In genomic region chr6:57362340-57362739, GRCh38 we compare ENCODE assay signal across 8 cellular contexts. TPM values are rescaled to one million over a fixed set of nuclear protein-coding genes. Genes with fewer than 3 reads are reported as not detected.
A peak's percentile ranks its signal among the peaks of the same experiment; 100 is the strongest.
DNase-seq lines count a peak whose midpoint lies in the region; TF ChIP-seq lines count a peak whose summit lies in the region.
"Not testable (repeated sequence)": the region's sequence is repeated elsewhere in the genome, so short reads cannot be mapped to it uniquely, and the experiment has no call there.

No MANE protein-coding gene starts in this region.

- not testable (repeated sequence) for H3K9ac ChIP-seq in SK-N-SH

- not testable (repeated sequence) for H3K4me3 ChIP-seq in AG09309 (ENCODE audit: control insufficient read depth, low read depth, low read length); SK-N-SH (ENCODE audit: low read depth in 2 of 2, low read length in 1 of 2); astrocyte of the spinal cord (ENCODE audit: low read depth, low read length); fibroblast of pulmonary artery (replicated peaks; ENCODE audit: low read depth, low read length)

- TF ChIP-seq CTCF in AG09309 (IDR thresholded peaks at IDR 0.05; ENCODE audit: control insufficient read depth, insufficient read depth, low read depth, low read length, missing control alignments); SK-N-SH (IDR thresholded peaks at IDR 0.05); astrocyte of the spinal cord (IDR thresholded peaks at IDR 0.05; ENCODE audit: low read depth, low read length); fibroblast of pulmonary artery (IDR thresholded peaks at IDR 0.05; ENCODE audit: low read length, missing control alignments): not testable (repeated sequence)

- H3K79me2 ChIP-seq in SK-N-SH (ENCODE audit: insufficient read depth), result peaks cover 37% of the 10 kb centered on the region

- in situ Hi-C loops in KBM-7 (cut with MboI; ENCODE audit: low pct_unique_long_range_greater_than_20kb, low sequenced_read_pairs); astrocyte of the spinal cord (cut with HindIII; ENCODE audit: low sequenced_read_pairs): not testable (repeated sequence)

- TF ChIP-seq EP300 in SK-N-SH (IDR thresholded peaks at IDR 0.05; ENCODE audit: borderline replicate concordance in 1 of 2, low read depth in 1 of 2, low read length in 1 of 2), result peak in 1 of 2 experiments; percentile 38; a peak in 1 of 4 replicates

- not testable (repeated sequence) for TF ChIP-seq RAD21 in SK-N-SH (IDR thresholded peaks at IDR 0.05; ENCODE audit: low read length)

- H3K9me2 ChIP-seq in SK-N-SH, result not testable (repeated sequence)

- CTCF ChIA-PET in SK-N-SH (lab: Yijun Ruan, JAX), result not testable (repeated sequence)

- H3K9me3 ChIP-seq in SK-N-SH, result not testable (repeated sequence)

- POLR2A ChIA-PET in SK-N-SH (lab: Yijun Ruan, JAX), result not testable (repeated sequence)

- peak overlapping the region; percentile 62; the same call in 1 of the 2 replicates for H3K4me2 ChIP-seq in SK-N-SH

- H4K20me1 ChIP-seq in SK-N-SH (ENCODE audit: insufficient read depth), result not testable (repeated sequence)

- H3K27me3 ChIP-seq in SK-N-SH (ENCODE audit: insufficient read depth), result not testable (repeated sequence)

- 40% methylated on average over 2 of the region's 2 CpGs for WGBS in SK-N-SH (ENCODE audit: low lambda C conversion rate)

- H3K4me1 ChIP-seq in SK-N-SH (ENCODE audit: control insufficient read depth in 1 of 2, insufficient read depth in 2 of 2, low read depth in 1 of 2, low read length in 1 of 2), result not testable (repeated sequence)

- peaks cover 18% of the 10 kb centered on the region for H3F3A ChIP-seq in SK-N-SH (replicated peaks; ENCODE audit: insufficient read depth)

- H3K27ac ChIP-seq in SK-N-SH (ENCODE audit: low read depth in 2 of 2, low read length in 1 of 2), result peak overlapping the region in 1 of 2 experiments; percentile 47; a peak in 2 of 4 replicates

- not testable (repeated sequence) for H3K36me3 ChIP-seq in SK-N-SH (replicated peaks in 1 of 2; ENCODE audit: control insufficient read depth in 1 of 2, insufficient read depth in 2 of 2, low read length in 1 of 2)

- DNase-seq in AG09309 (ENCODE audit: low read depth) (peak; percentile 8), ELR (ENCODE audit: low read depth) (peak; percentile 9), KBM-7 (peak; percentile 1), astrocyte of the spinal cord (ENCODE audit: low read depth, low spot score) (peak; percentile 17), dedifferentiated amniotic fluid mesenchymal stem cell (ENCODE audit: extremely low spot score) (peak; percentile 48), fibroblast of pulmonary artery (ENCODE audit: low read depth) (peak; percentile 63), stromal cell of bone marrow (ENCODE audit: low read depth) (peak; percentile 26)
- not testable (repeated sequence) for DNase-seq in SK-N-SH

- not testable (repeated sequence) for H2AFZ ChIP-seq in SK-N-SH (ENCODE audit: low read depth)

TF ChIP-seq in SK-N-SH, 30 proteins besides CTCF, POLR2A, EP300 and RAD21:
- TF ChIP-seq, protein P1, sequence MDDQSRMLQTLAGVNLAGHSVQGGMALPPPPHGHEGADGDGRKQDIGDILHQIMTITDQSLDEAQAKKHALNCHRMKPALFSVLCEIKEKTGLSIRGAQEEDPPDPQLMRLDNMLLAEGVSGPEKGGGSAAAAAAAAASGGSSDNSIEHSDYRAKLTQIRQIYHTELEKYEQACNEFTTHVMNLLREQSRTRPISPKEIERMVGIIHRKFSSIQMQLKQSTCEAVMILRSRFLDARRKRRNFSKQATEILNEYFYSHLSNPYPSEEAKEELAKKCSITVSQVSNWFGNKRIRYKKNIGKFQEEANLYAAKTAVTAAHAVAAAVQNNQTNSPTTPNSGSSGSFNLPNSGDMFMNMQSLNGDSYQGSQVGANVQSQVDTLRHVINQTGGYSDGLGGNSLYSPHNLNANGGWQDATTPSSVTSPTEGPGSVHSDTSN (IDR thresholded peaks at IDR 0.05), result peak; percentile 33; the same call in 1 of the 2 replicates
- TF ChIP-seq JUND (IDR thresholded peaks at IDR 0.05), result peak; percentile 60
- TF ChIP-seq NFIC (IDR thresholded peaks at IDR 0.05; ENCODE audit: borderline replicate concordance), result peak; percentile 55
- TF ChIP-seq TEAD4 (IDR thresholded peaks at IDR 0.05; ENCODE audit: borderline replicate concordance, insufficient read depth), result peak; percentile 30; the same call in 1 of the 2 replicates
- TF ChIP-seq TCF12 (IDR thresholded peaks at IDR 0.05), result peak; percentile 64
- 0 out of 2 replicates have a peak, but pooled peaks have one; percentile 28 for TF ChIP-seq YY1 (IDR thresholded peaks at IDR 0.05; ENCODE audit: low read depth)
- peak; percentile 36; the same call in 1 of the 2 replicates for TF ChIP-seq FOSL2 (IDR thresholded peaks at IDR 0.05; ENCODE audit: borderline replicate concordance, low read depth)

RNA-seq across cellular contexts. Expression of gene PRIM2, which starts 44.9 kb away (rescaled TPM):
- polyA plus RNA-seq in SK-N-SH (2012; rRNA removed), result 14.1 and 19.9 TPM in 2 replicates
- 23.8 and 27.2 TPM in 2 replicates for polyA plus RNA-seq in SK-N-SH (2012; cell fraction: cytosol; rRNA removed)
- 7.4 and 19.3 TPM in 2 replicates for polyA plus RNA-seq in SK-N-SH (2012; cell fraction: nucleus; rRNA removed)
